Comparison of ENCODE assay signal across 12 cellular contexts in genomic region chr2:71746946-71747501, GRCh38.
DNase-seq lines count a peak whose midpoint lies in the region; ATAC-seq, FAIRE-seq and TF ChIP-seq lines count a peak whose summit lies in the region.
"Had no signal": no experiment of that assay in that cellular context is flagged by ENCODE, and none has a peak within 500 bp of the region (broad histone marks: within the 10 kb centered on the region; RNA-seq: fewer than 3 reads in every experiment).

No MANE protein-coding gene starts in this region.

- peaks cover 8% of the 10 kb centered on the region for H3K27me3 Mint-ChIP-seq in Calu3 (ENCODE audit: unreplicated experiment)
- peaks cover 22% of the 10 kb centered on the region for H3K27me3 Mint-ChIP-seq in activated naive CD4-positive, alpha-beta T cell treated with anti-CD3 and anti-CD28 coated beads for 36 hours (ENCODE audit: low read depth)
- H3K27me3 Mint-ChIP-seq in T-helper 2 cell treated with Interferon-gamma antibody and Interleukin-4, amounts not matched to agents 5 μg/mL and 100 μg/mL, for 36 hours (ENCODE audit: low read depth) = no peaks in the 10 kb centered on the region

- peaks cover 49% of the 10 kb centered on the region for H3K4me1 Mint-ChIP-seq in Calu3 (ENCODE audit: low read depth, unreplicated experiment)
- no peaks in the 10 kb centered on the region for H3K4me1 Mint-ChIP-seq in activated naive CD4-positive, alpha-beta T cell treated with anti-CD3 and anti-CD28 coated beads for 36 hours (ENCODE audit: low read depth)
- no peaks in the 10 kb centered on the region for H3K4me1 Mint-ChIP-seq in T-helper 2 cell treated with Interferon-gamma antibody and Interleukin-4, amounts not matched to agents 5 μg/mL and 100 μg/mL, for 36 hours (ENCODE audit: low read depth)
- H3K4me1 Mint-ChIP-seq: naive B cell had no signal

- peak overlapping the region; percentile 55 for H3K27ac ChIP-seq in parathyroid adenoma

- H3K4me1 ChIP-seq in parathyroid adenoma = peaks cover 20% of the 10 kb centered on the region

- DNase-seq in Calu3 (peak; percentile 29), RCC 7860 (ENCODE audit: low spot score) (peak; percentile 50), fibroblast of gingiva (ENCODE audit: low read depth) (peak; percentile 14)
- no peak for DNase-seq in activated naive CD4-positive, alpha-beta T cell treated with anti-CD3 and anti-CD28 coated beads for 36 hours
- no peak for DNase-seq in T-helper 2 cell treated with Interferon-gamma antibody and Interleukin-4, amounts not matched to agents 5 μg/mL and 100 μg/mL, for 36 hours (ENCODE audit: low spot score)
- no peak for DNase-seq in central memory CD4-positive, alpha-beta T cell
- DNase-seq: activated CD8-positive, alpha-beta memory T cell treated with anti-CD3 and anti-CD28 coated beads, Interleukin-2, amount 50 U/mL, for 48 hours; effector CD8-positive, alpha-beta T cell; naive B cell had no signal

- intact Hi-C loops in Calu3 (cut with micrococcal nuclease; ENCODE audit: unreplicated experiment) = no loop called here
- intact Hi-C loops in activated naive CD4-positive, alpha-beta T cell treated with anti-CD3 and anti-CD28 coated beads for 36 hours (cut with micrococcal nuclease) = no loop called here

- TF ChIP-seq CTCF in Calu3 (IDR thresholded peaks at IDR 0.05; ENCODE audit: unreplicated experiment) = no peak
- no peak for TF ChIP-seq CTCF in parathyroid adenoma (IDR thresholded peaks at IDR 0.05)

- H3K79me2 ChIP-seq in parathyroid adenoma = no peaks in the 10 kb centered on the region

- no peak overlapping the region for H3K9ac ChIP-seq in parathyroid adenoma

- no peaks in the 10 kb centered on the region for H3K9me3 ChIP-seq in parathyroid adenoma (ENCODE audit: control insufficient read depth, low read length)

- H3K36me3 ChIP-seq in parathyroid adenoma (ENCODE audit: control insufficient read depth, insufficient read depth, low read length) = no peaks in the 10 kb centered on the region

- no peak for ATAC-seq in GM21737 (IDR thresholded peaks at IDR 0.05; ENCODE audit: unreplicated experiment)

- no peak for FAIRE-seq in RCC 7860 (lab: Jason Lieb, UNC)
- FAIRE-seq: GM19239 had no signal

- no TSS peak for BruUV-seq in Calu3 (replicated peaks; lab: Mats Ljungman, UMichigan)

- CTCF ChIA-PET in Calu3 (lab: Charles Lee) = interaction anchor here (0.8 kb wide), 1 partner anchor 51 kb away, joined by 3 read pairs; no protein-coding TSS in a partner anchor
- CTCF ChIA-PET in activated naive CD4-positive, alpha-beta T cell treated with anti-CD3 and anti-CD28 coated beads for 36 hours (lab: Charles Lee) = interaction anchor here (0.5 kb wide), 1 partner anchor 30 kb away, joined by 3 read pairs; no protein-coding TSS in a partner anchor

- peak overlapping the region; percentile 52 for H3K27ac Mint-ChIP-seq in Calu3 (ENCODE audit: unreplicated experiment)
- no peak overlapping the region for H3K27ac Mint-ChIP-seq in activated naive CD4-positive, alpha-beta T cell treated with anti-CD3 and anti-CD28 coated beads for 36 hours
- no peak overlapping the region for H3K27ac Mint-ChIP-seq in T-helper 2 cell treated with Interferon-gamma antibody and Interleukin-4, amounts not matched to agents 5 μg/mL and 100 μg/mL, for 36 hours
- H3K27ac Mint-ChIP-seq: naive B cell had no signal

- no peak overlapping the region for H3K4me2 ChIP-seq in parathyroid adenoma (ENCODE audit: low read length)

- H2AFZ ChIP-seq in parathyroid adenoma = peak overlapping the region; percentile 81

- no peaks in the 10 kb centered on the region for H3K36me3 Mint-ChIP-seq in Calu3 (ENCODE audit: insufficient read depth, unreplicated experiment)
- no peaks in the 10 kb centered on the region for H3K36me3 Mint-ChIP-seq in activated naive CD4-positive, alpha-beta T cell treated with anti-CD3 and anti-CD28 coated beads for 36 hours (ENCODE audit: low read depth)
- no peaks in the 10 kb centered on the region for H3K36me3 Mint-ChIP-seq in T-helper 2 cell treated with Interferon-gamma antibody and Interleukin-4, amounts not matched to agents 5 μg/mL and 100 μg/mL, for 36 hours (ENCODE audit: low read depth)

- peaks cover 3% of the 10 kb centered on the region for H3K9me3 Mint-ChIP-seq in Calu3 (ENCODE audit: low read depth, unreplicated experiment)
- peaks cover 4% of the 10 kb centered on the region for H3K9me3 Mint-ChIP-seq in activated naive CD4-positive, alpha-beta T cell treated with anti-CD3 and anti-CD28 coated beads for 36 hours
- H3K9me3 Mint-ChIP-seq in T-helper 2 cell treated with Interferon-gamma antibody and Interleukin-4, amounts not matched to agents 5 μg/mL and 100 μg/mL, for 36 hours = no peaks in the 10 kb centered on the region

- H3K4me3 Mint-ChIP-seq in Calu3 (ENCODE audit: low read depth, unreplicated experiment) = no peak overlapping the region
- H3K4me3 Mint-ChIP-seq in activated naive CD4-positive, alpha-beta T cell treated with anti-CD3 and anti-CD28 coated beads for 36 hours = no peak overlapping the region
- H3K4me3 Mint-ChIP-seq in T-helper 2 cell treated with Interferon-gamma antibody and Interleukin-4, amounts not matched to agents 5 μg/mL and 100 μg/mL, for 36 hours = no peak overlapping the region
- H3K4me3 Mint-ChIP-seq: naive B cell had no signal

- H3K4me3 ChIP-seq in parathyroid adenoma (ENCODE audit: low read depth, low read length) = no peak overlapping the region

- H3K27me3 ChIP-seq in parathyroid adenoma (ENCODE audit: control insufficient read depth, insufficient read depth, low read length) = no peaks in the 10 kb centered on the region

Comparison
In these comparisons a context has a peak if more than half of its experiments do, and no peak if none do; other contexts are left out.
1. DNase-seq: peak in Calu3 (single experiment), RCC 7860 (single experiment) and fibroblast of gingiva (single experiment); none in activated naive CD4-positive, alpha-beta T cell treated with anti-CD3 and anti-CD28 coated beads for 36 hours (single experiment), T-helper 2 cell treated with Interferon-gamma antibody and Interleukin-4, amounts not matched to agents 5 μg/mL and 100 μg/mL, for 36 hours (single experiment) and central memory CD4-positive, alpha-beta T cell (single experiment).